Comparison of ENCODE assay signal across 37 cellular contexts in the genomic region with DNA sequence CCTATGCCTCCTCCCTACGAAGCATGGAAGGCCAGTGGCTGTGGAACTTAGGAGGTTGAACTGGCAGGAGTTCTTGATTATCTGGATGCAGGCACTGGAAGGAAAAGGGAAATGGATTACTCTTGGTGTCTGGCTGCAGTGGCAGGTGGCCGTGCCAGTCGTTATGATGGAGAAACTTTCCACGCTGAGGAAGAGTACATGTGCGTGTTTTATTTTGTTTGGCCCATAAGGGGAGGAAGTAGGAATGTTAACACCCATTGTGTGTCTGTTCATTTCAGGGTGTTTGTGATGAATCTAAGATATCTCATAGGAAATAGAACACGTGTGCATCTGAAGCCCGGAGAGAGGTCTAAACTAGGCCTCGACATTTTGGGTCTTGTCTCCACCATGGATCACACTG.
"Had no signal": no experiment of that assay in that cellular context is flagged by ENCODE, and none has a peak within 500 bp of the region (broad histone marks: within the 10 kb centered on the region; RNA-seq: fewer than 3 reads in every experiment).

No MANE protein-coding gene starts in this region.

- DNase-seq: activated B cell treated with CpG ODN at 0.5 μM for 24 hours; activated CD4-positive, alpha-beta memory T cell treated with anti-CD3 and anti-CD28 coated beads for 36 hours; activated CD4-positive, alpha-beta T cell treated with anti-CD3 and anti-CD28 coated beads for 4 hours; activated CD4-positive, alpha-beta T cell treated with anti-CD3 and anti-CD28 coated beads, Interleukin-2, amount 10 ng/mL, durations not matched to agents 24 days and 14 days; activated CD4-positive, alpha-beta T cell treated with anti-CD3 and anti-CD28 coated beads, Interleukin-2, amount 50 U/mL, for 1 hour; activated CD4-positive, alpha-beta T cell treated with anti-CD3 and anti-CD28 coated beads, Interleukin-2, amount 50 U/mL, for 4 hours; activated CD4-positive, CD25-positive, alpha-beta regulatory T cell treated with anti-CD3 and anti-CD28 coated beads, Interleukin-2, amount 50 U/mL, for 72 hours; activated CD8-positive, alpha-beta memory T cell treated with anti-CD3 and anti-CD28 coated beads, Interleukin-2, amount 50 U/mL, for 4 hours; activated CD8-positive, alpha-beta T cell treated with anti-CD3 and anti-CD28 coated beads for 36 hours; activated effector memory CD4-positive, alpha-beta T cell treated with anti-CD3 and anti-CD28 coated beads, Interleukin-2, amount 50 U/mL, for 16 hours; activated gamma-delta T cell treated with Interleukin-2 at 50 U/mL for 16 hours; activated naive CD4-positive, alpha-beta T cell; activated naive CD4-positive, alpha-beta T cell treated with anti-CD3 and anti-CD28 coated beads for 36 hours; activated naive CD4-positive, alpha-beta T cell treated with anti-CD3 and anti-CD28 coated beads, Interleukin-2, amount 50 U/mL, for 16 hours; activated naive CD8-positive, alpha-beta T cell treated with anti-CD3 and anti-CD28 coated beads for 36 hours; activated T-cell treated with anti-CD3 and anti-CD28 coated beads for 4 hours; activated T-cell treated with anti-CD3 and anti-CD28 coated beads, Interleukin-2, amount 50 U/mL, for 1 hour; activated T-cell treated with anti-CD3 and anti-CD28 coated beads, Interleukin-2, amount 50 U/mL, for 4 hours; activated T-cell treated with anti-CD3 and anti-CD28 coated beads, Interleukin-2, amount 50 U/mL, for 72 hours; adrenal gland; amniotic stem cell; aorta; body of pancreas; brain microvascular endothelial cell; central memory CD4-positive, alpha-beta T cell; T-helper 1 cell; T-helper 2 cell; T-helper 9 cell had no signal

- H3K27ac ChIP-seq: adrenal gland, body of pancreas, brain microvascular endothelial cell, breast epithelium, VCaP had no signal

- H3K36me3 ChIP-seq: adrenal gland, brain microvascular endothelial cell, breast epithelium had no signal

- H3K9me3 ChIP-seq: adrenal gland, body of pancreas, breast epithelium had no signal

- H3K4me3 Mint-ChIP-seq: activated B cell treated with CpG ODN at 0.5 μM for 24 hours; activated CD4-positive, alpha-beta memory T cell treated with anti-CD3 and anti-CD28 coated beads for 36 hours; activated CD4-positive, alpha-beta T cell treated with anti-CD3 and anti-CD28 coated beads, Interleukin-2, amount 10 ng/mL, durations not matched to agents 24 days and 14 days; activated CD8-positive, alpha-beta T cell treated with anti-CD3 and anti-CD28 coated beads for 36 hours; activated naive CD4-positive, alpha-beta T cell treated with anti-CD3 and anti-CD28 coated beads for 36 hours; activated naive CD8-positive, alpha-beta T cell treated with anti-CD3 and anti-CD28 coated beads for 36 hours; activated T-cell treated with anti-CD3 and anti-CD28 coated beads, Interleukin-2, amount 50 U/mL, for 4 hours; activated T-cell treated with anti-CD3 and anti-CD28 coated beads, Interleukin-2, amount 50 U/mL, for 72 hours; activated T-helper 1 cell treated with anti-CD3 and anti-CD28 coated beads, Interleukin-12 subunit alpha, Interleukin-12 subunit beta, Interleukin-2, Interleukin-4 antibody, amounts not matched to agents 30 ng/mL and 10 ng/mL and 1 ng/mL, durations not matched to agents 14 hours and 24 hours and 36 hours; activated T-helper 17 cell treated with anti-CD3 and anti-CD28 coated beads, Interleukin-2, amount 50 U/mL, for 72 hours; T-helper 1 cell treated with Interleukin-12 subunit alpha and Interleukin-12 subunit beta and Interleukin-4 antibody, amounts not matched to agents 30 μg/mL and 1 μg/mL, for 36 hours; T-helper 2 cell treated with Interferon-gamma antibody and Interleukin-4, amounts not matched to agents 5 μg/mL and 100 μg/mL, for 36 hours had no signal

- ATAC-seq: activated CD8-positive, alpha-beta T cell treated with anti-CD3 and anti-CD28 coated beads for 36 hours; activated naive CD4-positive, alpha-beta T cell treated with anti-CD3 and anti-CD28 coated beads, Interleukin-2, amount 50 U/mL, for 72 hours; activated T-cell treated with anti-CD3 and anti-CD28 coated beads, Interleukin-2, amount 50 U/mL, for 4 hours; activated T-cell treated with anti-CD3 and anti-CD28 coated beads, Interleukin-2, amount 50 U/mL, for 72 hours; activated T-helper 17 cell treated with anti-CD3 and anti-CD28 coated beads, Interleukin-2, amount 50 U/mL, for 72 hours; body of pancreas had no signal

- H3K9me3 Mint-ChIP-seq: activated B cell treated with CpG ODN at 0.5 μM for 24 hours; activated CD4-positive, alpha-beta memory T cell treated with anti-CD3 and anti-CD28 coated beads for 36 hours; activated CD4-positive, alpha-beta T cell treated with anti-CD3 and anti-CD28 coated beads, Interleukin-2, amount 10 ng/mL, durations not matched to agents 24 days and 14 days; activated CD8-positive, alpha-beta T cell treated with anti-CD3 and anti-CD28 coated beads for 36 hours; activated naive CD8-positive, alpha-beta T cell treated with anti-CD3 and anti-CD28 coated beads for 36 hours; activated T-helper 1 cell treated with anti-CD3 and anti-CD28 coated beads, Interleukin-12 subunit alpha, Interleukin-12 subunit beta, Interleukin-2, Interleukin-4 antibody, amounts not matched to agents 30 ng/mL and 10 ng/mL and 1 ng/mL, durations not matched to agents 14 hours and 24 hours and 36 hours; activated T-helper 17 cell treated with anti-CD3 and anti-CD28 coated beads, Interleukin-2, amount 50 U/mL, for 72 hours had no signal

- H3K4me1 ChIP-seq: body of pancreas, breast epithelium had no signal

- H3K4me3 ChIP-seq: adrenal gland, body of pancreas, breast epithelium had no signal

- H3K27me3 ChIP-seq: adrenal gland, body of pancreas, brain microvascular endothelial cell, breast epithelium had no signal

- H3K27me3 Mint-ChIP-seq: activated B cell treated with CpG ODN at 0.5 μM for 24 hours; activated CD4-positive, alpha-beta memory T cell treated with anti-CD3 and anti-CD28 coated beads for 36 hours; activated CD4-positive, alpha-beta T cell treated with anti-CD3 and anti-CD28 coated beads, Interleukin-2, amount 10 ng/mL, durations not matched to agents 24 days and 14 days; activated CD8-positive, alpha-beta T cell treated with anti-CD3 and anti-CD28 coated beads for 36 hours; activated naive CD8-positive, alpha-beta T cell treated with anti-CD3 and anti-CD28 coated beads for 36 hours; activated T-helper 17 cell treated with anti-CD3 and anti-CD28 coated beads, Interleukin-2, amount 50 U/mL, for 72 hours had no signal

- FAIRE-seq: astrocyte, TTC549 had no signal

- H3K27ac Mint-ChIP-seq: activated B cell treated with CpG ODN at 0.5 μM for 24 hours; activated CD4-positive, alpha-beta memory T cell treated with anti-CD3 and anti-CD28 coated beads for 36 hours; activated CD4-positive, alpha-beta T cell treated with anti-CD3 and anti-CD28 coated beads, Interleukin-2, amount 10 ng/mL, durations not matched to agents 24 days and 14 days; activated CD8-positive, alpha-beta T cell treated with anti-CD3 and anti-CD28 coated beads for 36 hours; activated naive CD4-positive, alpha-beta T cell treated with anti-CD3 and anti-CD28 coated beads for 36 hours; activated naive CD4-positive, alpha-beta T cell treated with anti-CD3 and anti-CD28 coated beads, Interleukin-2, amount 50 U/mL, for 72 hours; activated naive CD8-positive, alpha-beta T cell treated with anti-CD3 and anti-CD28 coated beads for 36 hours; activated T-cell treated with anti-CD3 and anti-CD28 coated beads, Interleukin-2, amount 50 U/mL, for 72 hours; activated T-helper 1 cell treated with anti-CD3 and anti-CD28 coated beads, Interleukin-12 subunit alpha, Interleukin-12 subunit beta, Interleukin-2, Interleukin-4 antibody, amounts not matched to agents 30 ng/mL and 10 ng/mL and 1 ng/mL, durations not matched to agents 14 hours and 24 hours and 36 hours; activated T-helper 17 cell treated with anti-CD3 and anti-CD28 coated beads, Interleukin-2, amount 50 U/mL, for 72 hours; T-helper 1 cell treated with Interleukin-12 subunit alpha and Interleukin-12 subunit beta and Interleukin-4 antibody, amounts not matched to agents 30 μg/mL and 1 μg/mL, for 36 hours; T-helper 2 cell treated with Interferon-gamma antibody and Interleukin-4, amounts not matched to agents 5 μg/mL and 100 μg/mL, for 36 hours had no signal
